ENCODE assay signal across 1 cellular context in genomic region chr2:15980605-15981098, GRCh38.
TF ChIP-seq lines count a peak whose summit lies in the region.

No MANE protein-coding gene starts in this region.

TF ChIP-seq in WTC11, 78 proteins besides CTCF, POLR2A, EP300 and RAD21:
- TF ChIP-seq TEAD1 (CRISPR knock-in tag; IDR thresholded peaks at IDR 0.05) (peak; percentile 88; the same call in 1 of the 2 replicates), NR1H2 (CRISPR knock-in tag; IDR thresholded peaks at IDR 0.05) (no peak), MXD4 (CRISPR knock-in tag; IDR thresholded peaks at IDR 0.05; ENCODE audit: borderline replicate concordance) (no peak), JUN (CRISPR knock-in tag; IDR thresholded peaks at IDR 0.05) (no peak), ERG (CRISPR knock-in tag; IDR thresholded peaks at IDR 0.05) (no peak), ELF4 (CRISPR knock-in tag; IDR thresholded peaks at IDR 0.05; ENCODE audit: low read depth) (no peak), FOXK1 (CRISPR knock-in tag; IDR thresholded peaks at IDR 0.05) (peak; percentile 19; the same call in 1 of the 2 replicates), ZNF423 (CRISPR knock-in tag; IDR thresholded peaks at IDR 0.05) (peak; percentile 77), NFE2L1 (CRISPR knock-in tag; IDR thresholded peaks at IDR 0.05) (no peak), ZNF121 (CRISPR knock-in tag; IDR thresholded peaks at IDR 0.05) (no peak), HMGXB4 (CRISPR knock-in tag; IDR thresholded peaks at IDR 0.05) (no peak), FOXJ3 (CRISPR knock-in tag; IDR thresholded peaks at IDR 0.05; ENCODE audit: borderline replicate concordance) (no peak), ZNF317 (CRISPR knock-in tag; IDR thresholded peaks at IDR 0.05; ENCODE audit: borderline replicate concordance, low read depth) (no peak)
- TF ChIP-seq, protein P1, sequence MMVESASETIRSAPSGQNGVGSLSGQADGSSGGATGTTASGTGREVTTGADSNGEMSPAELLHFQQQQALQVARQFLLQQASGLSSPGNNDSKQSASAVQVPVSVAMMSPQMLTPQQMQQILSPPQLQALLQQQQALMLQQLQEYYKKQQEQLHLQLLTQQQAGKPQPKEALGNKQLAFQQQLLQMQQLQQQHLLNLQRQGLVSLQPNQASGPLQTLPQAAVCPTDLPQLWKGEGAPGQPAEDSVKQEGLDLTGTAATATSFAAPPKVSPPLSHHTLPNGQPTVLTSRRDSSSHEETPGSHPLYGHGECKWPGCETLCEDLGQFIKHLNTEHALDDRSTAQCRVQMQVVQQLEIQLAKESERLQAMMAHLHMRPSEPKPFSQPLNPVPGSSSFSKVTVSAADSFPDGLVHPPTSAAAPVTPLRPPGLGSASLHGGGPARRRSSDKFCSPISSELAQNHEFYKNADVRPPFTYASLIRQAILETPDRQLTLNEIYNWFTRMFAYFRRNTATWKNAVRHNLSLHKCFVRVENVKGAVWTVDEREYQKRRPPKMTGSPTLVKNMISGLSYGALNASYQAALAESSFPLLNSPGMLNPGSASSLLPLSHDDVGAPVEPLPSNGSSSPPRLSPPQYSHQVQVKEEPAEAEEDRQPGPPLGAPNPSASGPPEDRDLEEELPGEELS (CRISPR knock-in tag; IDR thresholded peaks at IDR 0.05) = peak; percentile 87; the same call in 1 of the 2 replicates
- TF ChIP-seq, protein P2, sequence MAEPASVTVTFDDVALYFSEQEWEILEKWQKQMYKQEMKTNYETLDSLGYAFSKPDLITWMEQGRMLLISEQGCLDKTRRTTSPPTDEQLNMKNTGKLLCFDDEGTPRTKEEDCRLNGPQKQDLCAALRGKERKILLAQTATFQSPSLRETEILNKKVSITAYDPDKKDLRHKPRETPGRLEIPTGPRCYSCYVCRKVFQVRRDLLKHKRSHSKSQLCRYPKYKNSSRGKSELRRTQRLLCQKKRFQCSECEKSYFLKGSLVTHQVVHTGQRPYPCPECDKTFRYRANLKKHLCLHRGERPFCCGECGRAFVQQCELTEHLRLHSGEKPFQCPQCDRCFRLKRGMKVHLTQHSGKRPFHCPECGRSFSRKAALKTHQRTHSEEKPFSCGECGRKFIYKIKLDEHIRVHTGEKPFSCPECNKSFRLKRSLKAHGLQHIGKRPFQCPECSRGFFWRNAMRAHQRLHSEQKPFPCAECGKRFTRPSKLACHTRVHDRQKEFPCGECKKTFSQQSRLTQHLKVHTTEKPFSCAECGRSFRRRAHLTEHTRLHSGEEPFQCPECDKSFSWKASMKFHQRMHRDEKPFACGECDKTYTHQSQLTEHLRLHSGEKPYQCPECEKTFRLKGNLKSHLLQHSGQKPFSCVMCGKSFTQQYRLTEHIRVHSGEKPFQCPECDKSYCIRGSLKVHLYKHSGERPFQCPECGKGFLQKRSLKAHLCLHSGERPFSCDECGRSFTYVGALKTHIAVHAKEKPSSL (CRISPR knock-in tag; conservative IDR thresholded peaks at IDR 0.05) = no peak
- TF ChIP-seq, protein P3, sequence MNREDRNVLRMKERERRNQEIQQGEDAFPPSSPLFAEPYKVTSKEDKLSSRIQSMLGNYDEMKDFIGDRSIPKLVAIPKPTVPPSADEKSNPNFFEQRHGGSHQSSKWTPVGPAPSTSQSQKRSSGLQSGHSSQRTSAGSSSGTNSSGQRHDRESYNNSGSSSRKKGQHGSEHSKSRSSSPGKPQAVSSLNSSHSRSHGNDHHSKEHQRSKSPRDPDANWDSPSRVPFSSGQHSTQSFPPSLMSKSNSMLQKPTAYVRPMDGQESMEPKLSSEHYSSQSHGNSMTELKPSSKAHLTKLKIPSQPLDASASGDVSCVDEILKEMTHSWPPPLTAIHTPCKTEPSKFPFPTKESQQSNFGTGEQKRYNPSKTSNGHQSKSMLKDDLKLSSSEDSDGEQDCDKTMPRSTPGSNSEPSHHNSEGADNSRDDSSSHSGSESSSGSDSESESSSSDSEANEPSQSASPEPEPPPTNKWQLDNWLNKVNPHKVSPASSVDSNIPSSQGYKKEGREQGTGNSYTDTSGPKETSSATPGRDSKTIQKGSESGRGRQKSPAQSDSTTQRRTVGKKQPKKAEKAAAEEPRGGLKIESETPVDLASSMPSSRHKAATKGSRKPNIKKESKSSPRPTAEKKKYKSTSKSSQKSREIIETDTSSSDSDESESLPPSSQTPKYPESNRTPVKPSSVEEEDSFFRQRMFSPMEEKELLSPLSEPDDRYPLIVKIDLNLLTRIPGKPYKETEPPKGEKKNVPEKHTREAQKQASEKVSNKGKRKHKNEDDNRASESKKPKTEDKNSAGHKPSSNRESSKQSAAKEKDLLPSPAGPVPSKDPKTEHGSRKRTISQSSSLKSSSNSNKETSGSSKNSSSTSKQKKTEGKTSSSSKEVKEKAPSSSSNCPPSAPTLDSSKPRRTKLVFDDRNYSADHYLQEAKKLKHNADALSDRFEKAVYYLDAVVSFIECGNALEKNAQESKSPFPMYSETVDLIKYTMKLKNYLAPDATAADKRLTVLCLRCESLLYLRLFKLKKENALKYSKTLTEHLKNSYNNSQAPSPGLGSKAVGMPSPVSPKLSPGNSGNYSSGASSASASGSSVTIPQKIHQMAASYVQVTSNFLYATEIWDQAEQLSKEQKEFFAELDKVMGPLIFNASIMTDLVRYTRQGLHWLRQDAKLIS (CRISPR knock-in tag; IDR thresholded peaks at IDR 0.05; ENCODE audit: borderline replicate concordance) = peak; percentile 57; the same call in 1 of the 2 replicates
- TF ChIP-seq, protein P4, sequence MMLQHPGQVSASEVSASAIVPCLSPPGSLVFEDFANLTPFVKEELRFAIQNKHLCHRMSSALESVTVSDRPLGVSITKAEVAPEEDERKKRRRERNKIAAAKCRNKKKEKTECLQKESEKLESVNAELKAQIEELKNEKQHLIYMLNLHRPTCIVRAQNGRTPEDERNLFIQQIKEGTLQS (CRISPR knock-in tag; conservative IDR thresholded peaks at IDR 0.05) = no peak
- TF ChIP-seq, protein P5, sequence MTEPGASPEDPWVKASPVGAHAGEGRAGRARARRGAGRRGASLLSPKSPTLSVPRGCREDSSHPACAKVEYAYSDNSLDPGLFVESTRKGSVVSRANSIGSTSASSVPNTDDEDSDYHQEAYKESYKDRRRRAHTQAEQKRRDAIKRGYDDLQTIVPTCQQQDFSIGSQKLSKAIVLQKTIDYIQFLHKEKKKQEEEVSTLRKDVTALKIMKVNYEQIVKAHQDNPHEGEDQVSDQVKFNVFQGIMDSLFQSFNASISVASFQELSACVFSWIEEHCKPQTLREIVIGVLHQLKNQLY (CRISPR knock-in tag; IDR thresholded peaks at IDR 0.05) = no peak
- TF ChIP-seq, protein P6, sequence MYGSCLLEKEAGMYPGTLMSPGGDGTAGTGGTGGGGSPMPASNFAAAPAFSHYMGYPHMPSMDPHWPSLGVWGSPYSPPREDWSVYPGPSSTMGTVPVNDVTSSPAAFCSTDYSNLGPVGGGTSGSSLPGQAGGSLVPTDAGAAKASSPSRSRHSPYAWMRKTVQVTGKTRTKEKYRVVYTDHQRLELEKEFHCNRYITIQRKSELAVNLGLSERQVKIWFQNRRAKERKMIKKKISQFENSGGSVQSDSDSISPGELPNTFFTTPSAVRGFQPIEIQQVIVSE (CRISPR knock-in tag; IDR thresholded peaks at IDR 0.05; ENCODE audit: borderline replicate concordance) = no peak
- TF ChIP-seq, protein P7, sequence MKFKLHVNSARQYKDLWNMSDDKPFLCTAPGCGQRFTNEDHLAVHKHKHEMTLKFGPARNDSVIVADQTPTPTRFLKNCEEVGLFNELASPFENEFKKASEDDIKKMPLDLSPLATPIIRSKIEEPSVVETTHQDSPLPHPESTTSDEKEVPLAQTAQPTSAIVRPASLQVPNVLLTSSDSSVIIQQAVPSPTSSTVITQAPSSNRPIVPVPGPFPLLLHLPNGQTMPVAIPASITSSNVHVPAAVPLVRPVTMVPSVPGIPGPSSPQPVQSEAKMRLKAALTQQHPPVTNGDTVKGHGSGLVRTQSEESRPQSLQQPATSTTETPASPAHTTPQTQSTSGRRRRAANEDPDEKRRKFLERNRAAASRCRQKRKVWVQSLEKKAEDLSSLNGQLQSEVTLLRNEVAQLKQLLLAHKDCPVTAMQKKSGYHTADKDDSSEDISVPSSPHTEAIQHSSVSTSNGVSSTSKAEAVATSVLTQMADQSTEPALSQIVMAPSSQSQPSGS (CRISPR knock-in tag; IDR thresholded peaks at IDR 0.05; ENCODE audit: borderline replicate concordance, low read depth) = no peak
TF ChIP-seq in WTC11: peak in this region for 5.
